1 cellular context compared by ENCODE assay signal in genomic region chr2:136058951-136059530, GRCh38.
TF ChIP-seq lines count a peak whose summit lies in the region.

No MANE protein-coding gene starts in this region.

TF ChIP-seq in GM12878, 131 proteins besides CTCF, POLR2A, EP300 and RAD21 (continued from another document):
- TF ChIP-seq REST (IDR thresholded peaks at IDR 0.05; ENCODE audit: low read depth, low read length) (no peak), ZNF687 (IDR thresholded peaks at IDR 0.05) (0 out of 2 replicates have a peak, but pooled peaks have one; percentile 22), NR2C2 (IDR thresholded peaks at IDR 0.05; ENCODE audit: borderline replicate concordance, control insufficient read depth, insufficient read length, low read depth) (no peak), BHLHE40 (IDR thresholded peaks at IDR 0.05; ENCODE audit: borderline replicate concordance in 1 of 2, low read depth in 2 of 2, low read length in 1 of 2) (no peak), NBN (IDR thresholded peaks at IDR 0.05) (0 out of 2 replicates have a peak, but pooled peaks have one; percentile 17), NFYA (IDR thresholded peaks at IDR 0.05; ENCODE audit: borderline replicate concordance, low read depth, low read length) (no peak), BCL11A (IDR thresholded peaks at IDR 0.05; ENCODE audit: low read depth, low read length) (peak; percentile 65), TCF7 (IDR thresholded peaks at IDR 0.05; ENCODE audit: borderline replicate concordance) (0 out of 2 replicates have a peak, but pooled peaks have one; percentile 24), FOXM1 (IDR thresholded peaks at IDR 0.05; ENCODE audit: low read depth, low read length) (peak; percentile 33; the same call in 1 of the 2 replicates), ETV6 (conservative IDR thresholded peaks at IDR 0.05 in 1 of 2, IDR thresholded peaks at IDR 0.05 in 1 of 2; ENCODE audit: borderline replicate concordance in 1 of 2, low read depth in 1 of 2) (peak in 1 of 2 experiments; percentile 20; a peak in 1 of 4 replicates), IKZF2 (IDR thresholded peaks at IDR 0.05) (peak; percentile 39 to 43; a peak in 2 of 4 replicates), SMAD5 (IDR thresholded peaks at IDR 0.05; ENCODE audit: low read depth) (no peak), RAD51 (IDR thresholded peaks at IDR 0.05) (no peak), ATF7 (IDR thresholded peaks at IDR 0.05; ENCODE audit: low read depth) (no peak), GABPA (IDR thresholded peaks at IDR 0.05; ENCODE audit: low read depth) (no peak), TCF3 (IDR thresholded peaks at IDR 0.05; ENCODE audit: borderline replicate concordance, insufficient read depth, low read depth, low read length) (peak; percentile 78; the same call in 1 of the 2 replicates), GATAD2B (conservative IDR thresholded peaks at IDR 0.05; ENCODE audit: low read depth) (0 out of 2 replicates have a peak, but pooled peaks have one; percentile 20), POLR2AphosphoS5 (IDR thresholded peaks at IDR 0.05; ENCODE audit: low read length) (no peak), MTA3 (IDR thresholded peaks at IDR 0.05; ENCODE audit: borderline replicate concordance, low read length) (no peak), KAT2A (conservative IDR thresholded peaks at IDR 0.05; ENCODE audit: control insufficient read depth, low read depth, low read length) (no peak), CREB1 (IDR thresholded peaks at IDR 0.05; ENCODE audit: low read depth) (no peak), RELB (IDR thresholded peaks at IDR 0.05; ENCODE audit: low read depth) (no peak), NFIC (IDR thresholded peaks at IDR 0.05; ENCODE audit: low read depth, low read length) (peak; percentile 81), ESRRA (IDR thresholded peaks at IDR 0.05; ENCODE audit: low read length) (no peak), IRF3 (IDR thresholded peaks at IDR 0.05) (no peak), RUNX3 (IDR thresholded peaks at IDR 0.05; ENCODE audit: low read length) (0 out of 2 replicates have a peak, but pooled peaks have one; percentile 17), YY1 (IDR thresholded peaks at IDR 0.05; ENCODE audit: low read depth, low read length) (peak; percentile 38; the same call in 1 of the 2 replicates)
- TF ChIP-seq, protein P1, sequence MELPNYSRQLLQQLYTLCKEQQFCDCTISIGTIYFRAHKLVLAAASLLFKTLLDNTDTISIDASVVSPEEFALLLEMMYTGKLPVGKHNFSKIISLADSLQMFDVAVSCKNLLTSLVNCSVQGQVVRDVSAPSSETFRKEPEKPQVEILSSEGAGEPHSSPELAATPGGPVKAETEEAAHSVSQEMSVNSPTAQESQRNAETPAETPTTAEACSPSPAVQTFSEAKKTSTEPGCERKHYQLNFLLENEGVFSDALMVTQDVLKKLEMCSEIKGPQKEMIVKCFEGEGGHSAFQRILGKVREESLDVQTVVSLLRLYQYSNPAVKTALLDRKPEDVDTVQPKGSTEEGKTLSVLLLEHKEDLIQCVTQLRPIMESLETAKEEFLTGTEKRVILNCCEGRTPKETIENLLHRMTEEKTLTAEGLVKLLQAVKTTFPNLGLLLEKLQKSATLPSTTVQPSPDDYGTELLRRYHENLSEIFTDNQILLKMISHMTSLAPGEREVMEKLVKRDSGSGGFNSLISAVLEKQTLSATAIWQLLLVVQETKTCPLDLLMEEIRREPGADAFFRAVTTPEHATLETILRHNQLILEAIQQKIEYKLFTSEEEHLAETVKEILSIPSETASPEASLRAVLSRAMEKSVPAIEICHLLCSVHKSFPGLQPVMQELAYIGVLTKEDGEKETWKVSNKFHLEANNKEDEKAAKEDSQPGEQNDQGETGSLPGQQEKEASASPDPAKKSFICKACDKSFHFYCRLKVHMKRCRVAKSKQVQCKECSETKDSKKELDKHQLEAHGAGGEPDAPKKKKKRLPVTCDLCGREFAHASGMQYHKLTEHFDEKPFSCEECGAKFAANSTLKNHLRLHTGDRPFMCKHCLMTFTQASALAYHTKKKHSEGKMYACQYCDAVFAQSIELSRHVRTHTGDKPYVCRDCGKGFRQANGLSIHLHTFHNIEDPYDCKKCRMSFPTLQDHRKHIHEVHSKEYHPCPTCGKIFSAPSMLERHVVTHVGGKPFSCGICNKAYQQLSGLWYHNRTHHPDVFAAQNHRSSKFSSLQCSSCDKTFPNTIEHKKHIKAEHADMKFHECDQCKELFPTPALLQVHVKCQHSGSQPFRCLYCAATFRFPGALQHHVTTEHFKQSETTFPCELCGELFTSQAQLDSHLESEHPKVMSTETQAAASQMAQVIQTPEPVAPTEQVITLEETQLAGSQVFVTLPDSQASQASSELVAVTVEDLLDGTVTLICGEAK (IDR thresholded peaks at IDR 0.05; ENCODE audit: borderline replicate concordance), result no peak
